1 cellular context compared by ENCODE assay signal in genomic region chr11:82718307-82718706, GRCh38.
TF ChIP-seq lines count a peak whose summit lies in the region.

No MANE protein-coding gene starts in this region.

TF ChIP-seq in H1, 55 proteins besides CTCF, POLR2A, EP300 and RAD21 (continued from another document):
- TF ChIP-seq KDM4A (IDR thresholded peaks at IDR 0.05; ENCODE audit: low read depth, low read length, severe bottlenecking): no peak
- no peak for TF ChIP-seq ZNF274 (IDR thresholded peaks at IDR 0.05; ENCODE audit: borderline replicate concordance, extremely low read depth, low read length)
- no peak for TF ChIP-seq BACH1 (IDR thresholded peaks at IDR 0.05; ENCODE audit: low read length)
- no peak for TF ChIP-seq SUZ12 (IDR thresholded peaks at IDR 0.05; ENCODE audit: low read length)
- TF ChIP-seq CBX8 (IDR thresholded peaks at IDR 0.05; ENCODE audit: borderline replicate concordance, low read depth, low read length): no peak
- no peak for TF ChIP-seq NRF1 (IDR thresholded peaks at IDR 0.05; ENCODE audit: low read depth, low read length)
- no peak for TF ChIP-seq TCF12 (IDR thresholded peaks at IDR 0.05; ENCODE audit: low read depth, low read length)
- TF ChIP-seq FOSL1 (IDR thresholded peaks at IDR 0.05; ENCODE audit: insufficient read depth, low read depth, low read length): no peak
- TF ChIP-seq SP2 (IDR thresholded peaks at IDR 0.05; ENCODE audit: low read length): no peak
- no peak for TF ChIP-seq EGR1 (IDR thresholded peaks at IDR 0.05; ENCODE audit: borderline replicate concordance, low read depth, low read length)
- no peak for TF ChIP-seq CREB1 (IDR thresholded peaks at IDR 0.05)
TF ChIP-seq in H1: peak in this region for 0.
